In the genomic region with DNA sequence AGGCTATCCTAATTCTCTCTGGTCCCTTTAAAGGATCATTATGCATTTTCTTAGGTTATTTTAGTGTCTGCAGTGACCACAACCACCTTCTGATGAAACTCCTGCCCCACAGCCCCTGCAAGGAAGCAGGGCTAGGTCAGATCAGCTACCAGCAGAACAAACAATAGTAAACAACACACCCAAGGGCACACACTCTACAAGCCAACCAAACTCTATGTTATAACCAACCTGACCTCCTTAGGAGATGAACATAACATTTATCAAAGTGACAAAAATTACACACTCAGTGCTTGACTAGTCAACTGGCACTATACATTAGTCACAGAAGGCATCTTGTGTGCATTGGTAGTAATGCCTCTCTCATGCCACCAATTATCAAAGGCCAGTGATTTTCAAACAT, we compare ENCODE assay signal across 1 cellular context.
TF ChIP-seq lines count a peak whose summit lies in the region.

No MANE protein-coding gene starts in this region.

TF ChIP-seq in SK-N-SH, 30 proteins besides CTCF, POLR2A, EP300 and RAD21 (continued from another document):
- TF ChIP-seq, protein P1, sequence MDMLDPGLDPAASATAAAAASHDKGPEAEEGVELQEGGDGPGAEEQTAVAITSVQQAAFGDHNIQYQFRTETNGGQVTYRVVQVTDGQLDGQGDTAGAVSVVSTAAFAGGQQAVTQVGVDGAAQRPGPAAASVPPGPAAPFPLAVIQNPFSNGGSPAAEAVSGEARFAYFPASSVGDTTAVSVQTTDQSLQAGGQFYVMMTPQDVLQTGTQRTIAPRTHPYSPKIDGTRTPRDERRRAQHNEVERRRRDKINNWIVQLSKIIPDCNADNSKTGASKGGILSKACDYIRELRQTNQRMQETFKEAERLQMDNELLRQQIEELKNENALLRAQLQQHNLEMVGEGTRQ (IDR thresholded peaks at IDR 0.05; ENCODE audit: borderline replicate concordance, low read depth, low read length) = no peak
- TF ChIP-seq TCF12 (IDR thresholded peaks at IDR 0.05) (no peak), TEAD4 (IDR thresholded peaks at IDR 0.05; ENCODE audit: borderline replicate concordance, insufficient read depth) (no peak), NRF1 (IDR thresholded peaks at IDR 0.05; ENCODE audit: low read depth, low read length) (no peak)
